8 cellular contexts compared by ENCODE assay signal in genomic region chr22:50304528-50305392, GRCh38. TPM values are rescaled to one million over a fixed set of nuclear protein-coding genes. Genes with fewer than 3 reads are reported as not detected.
A peak's percentile ranks its signal among the peaks of the same experiment; 100 is the strongest.
DNase-seq lines count a peak whose midpoint lies in the region; ATAC-seq and TF ChIP-seq lines count a peak whose summit lies in the region.

No MANE protein-coding gene starts in this region.

- H3K9me3 ChIP-seq in muscle layer of duodenum (ENCODE audit: control insufficient read depth in 1 of 2, low read length in 2 of 2) = no peaks in the 10 kb centered on the region

- H3K27ac ChIP-seq in muscle layer of duodenum (ENCODE audit: low read length) = peak overlapping the region; percentile 88

- peaks cover 33 to 79% of the 10 kb centered on the region in 2 donors for H3K4me1 ChIP-seq in muscle layer of duodenum (ENCODE audit: control insufficient read depth in 1 of 2, insufficient read depth in 2 of 2, low read length in 2 of 2)

- ATAC-seq in GM21423 (IDR thresholded peaks at IDR 0.05; ENCODE audit: unreplicated experiment) (no peak), HG02852 (IDR thresholded peaks at IDR 0.05; ENCODE audit: unreplicated experiment) (no peak), HG03571 (IDR thresholded peaks at IDR 0.05; ENCODE audit: unreplicated experiment) (no peak)

- no peaks in the 10 kb centered on the region for H3K36me3 ChIP-seq in muscle layer of duodenum (ENCODE audit: control insufficient read depth in 1 of 2, insufficient read depth in 2 of 2, low read length in 2 of 2)

- no peak for TF ChIP-seq CTCF in AG10803 (conservative IDR thresholded peaks at IDR 0.05; ENCODE audit: low read length)
- TF ChIP-seq CTCF in GM20000 (IDR thresholded peaks at IDR 0.05; ENCODE audit: extremely low read depth, missing control alignments) = no peak

- peak overlapping the region; percentile 94 for H3K4me3 ChIP-seq in AG10803 (ENCODE audit: low read length)
- peak overlapping the region; percentile 75 to 88 for H3K4me3 ChIP-seq in muscle layer of duodenum (ENCODE audit: low read depth in 1 of 2, low read length in 2 of 2)

- no peaks in the 10 kb centered on the region for H3K27me3 ChIP-seq in muscle layer of duodenum (ENCODE audit: low read depth, low read length)

- peak; percentile 62 for DNase-seq in AG10803 (ENCODE audit: low read depth)
- DNase-seq in MV-4-11 (lab: John Stamatoyannopoulos, UW) = peak; percentile 89
- DNase-seq in cerebellum (ENCODE audit: low spot score) = peak; percentile 90
- DNase-seq in GM20000 (ENCODE audit: low spot score) = no peak

RNA-seq across cellular contexts. Expression of gene PLXNB2, which starts 2.7 kb away (rescaled TPM):
- 102 TPM for total RNA-seq in cerebellum

RNA-seq across cellular contexts. Expression of gene DENND6B, which starts 22.1 kb away (rescaled TPM):
- 19.6 TPM for total RNA-seq in cerebellum

RNA-seq across cellular contexts. Expression of gene MAPK11, which starts 34.6 kb away (rescaled TPM):
- total RNA-seq in cerebellum = 8.4 TPM

RNA-seq across cellular contexts. Expression of gene PPP6R2, which starts 38.4 kb away (rescaled TPM):
- 49.8 TPM for total RNA-seq in cerebellum

RNA-seq across cellular contexts. Expression of gene MAPK12, which starts 43.3 kb away (rescaled TPM):
- 6.1 TPM for total RNA-seq in cerebellum
